In genomic region chr20:35840403-35840802, GRCh38 we compare ENCODE assay signal across 21 cellular contexts.
"Had no signal": no experiment of that assay in that cellular context is flagged by ENCODE, and none has a peak within 500 bp of the region (broad histone marks: within the 10 kb centered on the region; RNA-seq: fewer than 3 reads in every experiment).

No MANE protein-coding gene starts in this region.

- H3K9me3 Mint-ChIP-seq: activated T-helper 17 cell treated with anti-CD3 and anti-CD28 coated beads, Interleukin-2, amount 50 U/mL, for 72 hours had no signal

- H3K27me3 ChIP-seq: body of pancreas, colonic mucosa, esophagus muscularis mucosa, suprapubic skin had no signal

- H3K4me1 ChIP-seq: body of pancreas, colonic mucosa, prostate gland, suprapubic skin had no signal

- H3K27ac Mint-ChIP-seq: activated naive CD4-positive, alpha-beta T cell treated with anti-CD3 and anti-CD28 coated beads for 36 hours; nephron progenitor cell; T-helper 1 cell treated with Interleukin-12 subunit alpha and Interleukin-12 subunit beta and Interleukin-4 antibody, amounts not matched to agents 30 μg/mL and 1 μg/mL, for 36 hours had no signal

- H3K9me3 ChIP-seq: colonic mucosa, prostate gland, suprapubic skin had no signal

- H3K4me2 ChIP-seq: smooth muscle cell had no signal

- H3K4me3 Mint-ChIP-seq: activated CD4-positive, alpha-beta T cell treated with anti-CD3 and anti-CD28 coated beads, Interleukin-2, amount 10 ng/mL, durations not matched to agents 7 days and 5 days; activated naive CD4-positive, alpha-beta T cell treated with anti-CD3 and anti-CD28 coated beads for 36 hours; activated T-helper 17 cell treated with anti-CD3 and anti-CD28 coated beads, Interleukin-2, amount 50 U/mL, for 72 hours; nephron progenitor cell; stimulated activated naive CD8-positive, alpha-beta T cell treated with anti-CD3 and anti-CD28 coated beads, Interleukin-15, Interleukin-2, amounts not matched to agents 100 ng/mL and 50 ng/mL, for 24 hours; T-helper 1 cell treated with Interleukin-12 subunit alpha and Interleukin-12 subunit beta and Interleukin-4 antibody, amounts not matched to agents 30 μg/mL and 1 μg/mL, for 36 hours had no signal

- H3K27ac ChIP-seq: body of pancreas, colonic mucosa, esophagus muscularis mucosa, prostate gland, suprapubic skin had no signal

- H3K4me3 ChIP-seq: body of pancreas, colonic mucosa, esophagus muscularis mucosa, prostate gland, smooth muscle cell, suprapubic skin had no signal

- ATAC-seq: activated T-helper 17 cell treated with anti-CD3 and anti-CD28 coated beads, Interleukin-2, amount 50 U/mL, for 72 hours; body of pancreas; right cardiac atrium had no signal

- DNase-seq: activated CD4-positive, alpha-beta T cell treated with anti-CD3 and anti-CD28 coated beads, Interleukin-2, amount 10 ng/mL, durations not matched to agents 7 days and 5 days; activated CD4-positive, CD25-positive, alpha-beta regulatory T cell; activated naive CD4-positive, alpha-beta T cell treated with anti-CD3 and anti-CD28 coated beads for 36 hours; amygdala; body of pancreas; caudate nucleus; colonic mucosa; kidney glomerular epithelial cell; mesendoderm; nephron progenitor cell; occipital lobe; right cardiac atrium; stimulated activated CD4-positive, alpha-beta T cell treated with anti-CD3 and anti-CD28 coated beads, Interleukin-4, amount 100 ng/mL, for 4 hours; trophoblast cell had no signal

- H3K27me3 Mint-ChIP-seq: activated CD4-positive, alpha-beta T cell treated with anti-CD3 and anti-CD28 coated beads, Interleukin-2, amount 10 ng/mL, durations not matched to agents 7 days and 5 days; activated T-helper 17 cell treated with anti-CD3 and anti-CD28 coated beads, Interleukin-2, amount 50 U/mL, for 72 hours; stimulated activated naive CD8-positive, alpha-beta T cell treated with anti-CD3 and anti-CD28 coated beads, Interleukin-15, Interleukin-2, amounts not matched to agents 100 ng/mL and 50 ng/mL, for 24 hours had no signal

- H3K36me3 ChIP-seq: prostate gland had no signal
